Comparison of ENCODE assay signal across 8 cellular contexts in the genomic region with DNA sequence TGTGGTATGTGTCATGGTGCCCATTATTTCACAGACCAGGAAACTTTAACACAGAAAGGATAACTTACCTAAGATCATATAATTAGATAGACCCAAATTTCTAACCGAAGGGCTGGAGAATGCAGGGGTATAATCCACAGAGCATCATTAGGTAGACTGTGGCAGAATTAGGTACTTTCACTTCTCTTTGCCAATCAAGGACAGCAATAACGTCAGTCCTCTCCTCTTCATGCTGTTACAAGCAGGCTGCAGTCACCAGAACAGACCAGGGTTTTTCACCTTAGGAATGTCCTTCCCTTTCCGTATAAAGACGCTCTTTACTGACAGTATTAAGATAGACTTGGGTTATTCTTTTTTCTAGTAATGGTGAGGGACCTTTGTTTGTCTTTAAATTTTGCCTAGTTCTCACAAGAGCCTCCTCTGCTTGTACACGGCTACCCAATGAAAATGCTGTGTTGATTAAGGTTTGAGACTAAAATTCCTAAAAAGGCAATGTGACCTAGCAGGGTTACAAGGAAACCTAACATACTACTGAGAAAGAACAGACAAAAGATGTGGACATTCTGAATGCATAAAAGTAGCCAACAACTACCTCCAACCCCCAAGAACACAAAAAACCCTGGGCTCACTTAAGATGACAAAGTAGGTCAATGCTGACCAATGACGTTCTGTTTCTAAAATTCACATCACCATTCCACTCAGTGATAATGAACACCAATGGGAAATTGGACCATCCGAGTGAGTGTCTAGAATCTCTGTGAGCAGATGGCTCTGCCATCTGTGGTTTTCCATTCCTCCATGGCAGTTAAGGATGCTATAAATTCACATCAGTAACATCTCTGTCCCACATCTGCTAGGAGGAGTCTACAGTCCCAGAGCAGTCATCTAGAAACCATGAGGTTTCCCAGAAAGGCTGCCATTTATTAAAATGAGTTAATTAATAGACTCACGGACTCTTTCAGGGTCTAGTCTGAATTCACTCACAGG. TPM values are rescaled to one million over a fixed set of nuclear protein-coding genes. Genes with fewer than 3 reads are reported as not detected.
A peak's percentile ranks its signal among the peaks of the same experiment; 100 is the strongest.
DNase-seq lines count a peak whose midpoint lies in the region; ATAC-seq and TF ChIP-seq lines count a peak whose summit lies in the region.

No MANE protein-coding gene starts in this region.

- H3K4me3 Mint-ChIP-seq in MCF 10A (ENCODE audit: unreplicated experiment) = peak overlapping the region; percentile 84
- H3K4me3 Mint-ChIP-seq in naive B cell = peak overlapping the region; percentile 86 to 99 (median 94)

- H3K36me3 Mint-ChIP-seq in MCF 10A (ENCODE audit: insufficient read depth, unreplicated experiment) (peaks cover 5% of the 10 kb centered on the region), naive B cell (no peaks in the 10 kb centered on the region)

- CTCF ChIA-PET in MCF 10A (lab: Yijun Ruan, JAX) = no interaction called here

- H3K9me3 Mint-ChIP-seq in MCF 10A (ENCODE audit: unreplicated experiment) (no peaks in the 10 kb centered on the region), naive B cell (no peaks in the 10 kb centered on the region)

- H3K27me3 Mint-ChIP-seq in MCF 10A (ENCODE audit: insufficient read depth, unreplicated experiment) = no peaks in the 10 kb centered on the region
- H3K27me3 Mint-ChIP-seq in naive B cell = no peaks in the 10 kb centered on the region

- no peak for TF ChIP-seq CTCF in MCF 10A (IDR thresholded peaks at IDR 0.05; ENCODE audit: unreplicated experiment)

- H3K4me1 Mint-ChIP-seq in MCF 10A (ENCODE audit: insufficient read depth, unreplicated experiment) (peaks cover 22% of the 10 kb centered on the region), naive B cell (peaks cover 29 to 53% (median 47%) of the 10 kb centered on the region in 3 donors)

- peak; percentile 31 for DNase-seq in GM03348 (ENCODE audit: low spot score)
- peak; percentile 19 for DNase-seq in MV-4-11 (lab: John Stamatoyannopoulos, UW)
- DNase-seq in MCF 10A (ENCODE audit: unreplicated experiment) = peak; percentile 14
- DNase-seq in naive B cell = peak; percentile 57
- DNase-seq in activated effector memory CD4-positive, alpha-beta T cell treated with anti-CD3 and anti-CD28 coated beads, Interleukin-2, amount 50 U/mL, for 16 hours = no peak
- no peak for DNase-seq in effector CD8-positive, alpha-beta T cell (lab: John Stamatoyannopoulos, UW)
- no peak for DNase-seq in hippocampal formation (lab: John Stamatoyannopoulos, UW)

- ATAC-seq in GM21619 (IDR thresholded peaks at IDR 0.05; ENCODE audit: unreplicated experiment) = peak; percentile 37
- ATAC-seq in naive B cell (ENCODE audit: low read depth in 2 of 2) = peak; percentile 53 to 54

- POLR2A ChIA-PET in MCF 10A (lab: Yijun Ruan, JAX) = no interaction called here

- intact Hi-C loops in MCF 10A (cut with micrococcal nuclease) = loop anchor here (2.0 kb wide), 1 partner anchor 102 kb away; no protein-coding TSS in a partner anchor

- H3K27ac Mint-ChIP-seq in MCF 10A (ENCODE audit: low read depth, unreplicated experiment) = peak overlapping the region; percentile 92
- H3K27ac Mint-ChIP-seq in naive B cell = peak overlapping the region; percentile 47 to 97 (median 90)

- BruUV-seq in MCF 10A (replicated peaks; lab: Mats Ljungman, UMichigan) = no TSS peak

RNA-seq across cellular contexts. Expression of a gene that starts 2.1 kb away (rescaled TPM):
- total RNA-seq in MCF 10A (2022) = 254 and 339 TPM in 2 replicates
- polyA plus RNA-seq in naive B cell (ENCODE audit: low read depth in 6 of 6) = 100 to 1,000 TPM; 117 to 178 (median 138) TPM

Comparison
In these comparisons a context has a peak if more than half of its experiments do, and no peak if none do; other contexts are left out.
1. DNase-seq: peak in GM03348 (single experiment), MV-4-11 (single experiment), MCF 10A (single experiment) and naive B cell (single experiment); none in activated effector memory CD4-positive, alpha-beta T cell treated with anti-CD3 and anti-CD28 coated beads, Interleukin-2, amount 50 U/mL, for 16 hours (single experiment), effector CD8-positive, alpha-beta T cell (single experiment) and hippocampal formation (0 of 2).